8 cellular contexts compared by ENCODE assay signal in the genomic region with DNA sequence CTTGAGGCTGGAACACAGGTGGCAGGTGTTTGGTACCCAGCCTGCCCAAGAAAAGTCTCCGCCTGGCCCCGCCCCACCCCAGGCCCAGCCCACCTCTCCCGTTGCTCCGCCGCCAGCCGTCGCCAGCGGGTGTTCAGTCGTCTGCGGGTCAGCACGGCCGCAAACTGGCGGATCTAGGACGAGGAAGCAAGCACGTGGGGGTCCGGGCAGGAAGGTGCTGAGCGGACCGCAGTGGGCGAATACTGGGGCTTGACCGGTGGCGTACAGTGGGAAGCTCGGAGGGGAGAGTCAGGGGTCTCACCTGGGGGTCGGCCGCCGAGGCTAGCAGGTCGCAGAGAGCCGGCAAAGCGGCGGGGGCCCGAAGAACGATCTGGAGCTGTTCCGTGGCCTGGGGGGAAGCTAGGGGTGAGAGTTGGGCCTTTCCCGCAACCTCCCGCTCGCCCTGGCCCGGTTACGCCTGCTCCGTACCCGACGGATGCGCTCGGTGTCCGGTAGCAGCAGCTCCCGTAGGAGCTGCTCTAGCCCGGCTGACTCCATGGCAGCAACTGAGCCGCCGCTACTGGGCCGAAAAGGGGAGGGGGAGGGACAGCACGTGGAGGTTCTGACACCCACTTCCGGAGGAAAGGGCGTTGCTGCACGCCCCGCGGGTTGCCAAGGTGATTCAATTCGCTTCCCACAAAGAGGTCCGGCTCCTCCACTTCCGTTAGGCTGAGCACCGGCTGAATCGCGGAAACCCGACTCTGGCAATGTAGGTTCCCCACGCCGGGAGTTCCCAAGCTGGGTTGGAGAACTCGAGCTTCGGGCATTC. TPM values are rescaled to one million over a fixed set of nuclear protein-coding genes. Genes with fewer than 3 reads are reported as not detected.
DNase-seq lines count a peak whose midpoint lies in the region; ATAC-seq and TF ChIP-seq lines count a peak whose summit lies in the region.

Gene IPO4 (minus strand): TSS at position 566 of the 808 bp plus-strand sequence. CDS start 29 bp downstream, at position 537.

- peak within 1 kb of the TSS; percentile 93 for H3K4me3 Mint-ChIP-seq in T-helper 17 cell

- peak within 1 kb of the TSS; percentile 70 to 76 for H3K27ac ChIP-seq in prostate gland

- TF ChIP-seq CTCF in prostate gland (IDR thresholded peaks at IDR 0.05), result peak in 1 of 4 experiments; percentile 35

- H3K4me3 ChIP-seq in prostate gland, result peak within 1 kb of the TSS; percentile 58 to 59

- H3K27me3 Mint-ChIP-seq in T-helper 17 cell, result no peaks in the 10 kb centered on the region

- peaks cover 4% of the 10 kb centered on the region for H3K4me1 ChIP-seq in prostate gland (replicated peaks)

- peak within 1 kb of the TSS; percentile 97 for H3K27ac Mint-ChIP-seq in T-helper 17 cell

- DNase-seq in NCI-H187 (lab: John Stamatoyannopoulos, UW) (peak; percentile 81 to 96), T-helper 17 cell (peak; percentile 86 to 92 (median 88)), amygdala (lab: John Stamatoyannopoulos, UW) (peak; percentile 68 to 97 (median 93)), left ventricle myocardium superior (peak; percentile 93), prostate gland (ENCODE audit: low spot score) (peak; percentile 95), ureter (ENCODE audit: low spot score) (peak; percentile 98)

- H3K9me3 ChIP-seq in T-helper 17 cell (ENCODE audit: control insufficient read depth, low read length, poor library complexity, severe bottlenecking), result no peaks in the 10 kb centered on the region
- no peaks in the 10 kb centered on the region for H3K9me3 ChIP-seq in prostate gland

- peaks cover 22% of the 10 kb centered on the region for H3K4me1 Mint-ChIP-seq in T-helper 17 cell

- no peaks in the 10 kb centered on the region for H3K27me3 ChIP-seq in prostate gland (replicated peaks; ENCODE audit: insufficient read depth)

- WGBS in prostate gland, result under 1% methylated on average over 52 of the region's 65 CpGs

- peaks cover 3% of the 10 kb centered on the region for H3K36me3 Mint-ChIP-seq in T-helper 17 cell (ENCODE audit: low read depth)

- peak; percentile 55 for ATAC-seq in GM18499 (IDR thresholded peaks at IDR 0.05; ENCODE audit: insufficient read depth, unreplicated experiment)
- ATAC-seq in HG02938 (IDR thresholded peaks at IDR 0.05; ENCODE audit: unreplicated experiment), result peak; percentile 86
- ATAC-seq in T-helper 17 cell, result peak; percentile 93
- ATAC-seq in left ventricle myocardium superior, result peak; percentile 93

- H3K36me3 ChIP-seq in prostate gland, result peaks cover 0 to 26% of the 10 kb centered on the region in 2 donors

- intact Hi-C loops in left ventricle myocardium superior (cut with micrococcal nuclease), result no loop called here
- intact Hi-C loops in prostate gland (cut with DNase I), result no loop called here

- peak; percentile 43 for TF ChIP-seq POLR2A in prostate gland (IDR thresholded peaks at IDR 0.05)

RNA-seq across cellular contexts. Expression of gene IPO4, which starts in this region (rescaled TPM):
- total RNA-seq in T-helper 17 cell (10 to 100 TPM; 46.6 to 47.3 TPM), left ventricle myocardium superior (14.9 TPM), prostate gland (10 to 100 TPM; 42.6 to 44.5 TPM), ureter (69.1 TPM)

Comparison
In these comparisons a context has a peak if more than half of its experiments do, and no peak if none do; other contexts are left out.
1. Peak in every context shown above with its lines: DNase-seq, ATAC-seq, H3K4me3 ChIP-seq and H3K27ac ChIP-seq.